ENCODE assay signal across 8 cellular contexts in genomic region chr3:15796331-15796730, GRCh38. TPM values are rescaled to one million over a fixed set of nuclear protein-coding genes. Genes with fewer than 3 reads are reported as not detected.
DNase-seq lines count a peak whose midpoint lies in the region; TF ChIP-seq lines count a peak whose summit lies in the region.

No MANE protein-coding gene starts in this region.

- H3F3A ChIP-seq in DOHH2 (ENCODE audit: control insufficient read depth, insufficient read depth), result peaks cover 4% of the 10 kb centered on the region; the same call in 1 of the 2 replicates

- H3K4me3 ChIP-seq in DOHH2 (ENCODE audit: low read length) (peak overlapping the region; percentile 58), OCI-LY7 (ENCODE audit: low read depth, low read length, poor library complexity, severe bottlenecking) (no peak overlapping the region), endocrine pancreas (ENCODE audit: control insufficient read depth, insufficient read depth, low read length) (peak overlapping the region; percentile 67)

- TF ChIP-seq CTCF in DOHH2 (IDR thresholded peaks at IDR 0.05; ENCODE audit: low read depth, low read length, poor library complexity, severe bottlenecking), result no peak
- TF ChIP-seq CTCF in OCI-LY7 (conservative IDR thresholded peaks at IDR 0.05; ENCODE audit: low read length), result no peak
- TF ChIP-seq CTCF in GM10248 (IDR thresholded peaks at IDR 0.05; ENCODE audit: control extremely low read depth, extremely low read depth, low read depth, missing control alignments), result no peak

- no peak overlapping the region for H2AFZ ChIP-seq in OCI-LY7 (ENCODE audit: low read length)

- no peaks in the 10 kb centered on the region for H3K27me3 ChIP-seq in DOHH2 (ENCODE audit: control insufficient read depth, low read length)
- H3K27me3 ChIP-seq in endocrine pancreas (ENCODE audit: control insufficient read depth, insufficient read depth, low read length), result no peaks in the 10 kb centered on the region

- H3K27ac ChIP-seq in DOHH2 (ENCODE audit: low read depth, low read length) (peak overlapping the region; percentile 45), OCI-LY7 (ENCODE audit: low read depth, low read length, poor library complexity, severe bottlenecking) (no peak overlapping the region)

- H3K36me3 ChIP-seq in DOHH2 (ENCODE audit: control insufficient read depth, low read length) (peaks cover 40% of the 10 kb centered on the region), OCI-LY7 (ENCODE audit: insufficient read depth, low read length) (peaks cover 32% of the 10 kb centered on the region), endocrine pancreas (ENCODE audit: control insufficient read depth, insufficient read depth, low read length) (no peaks in the 10 kb centered on the region)

- intact Hi-C loops in OCI-LY7 (cut with micrococcal nuclease; ENCODE audit: unreplicated experiment), result no loop called here

- no peak for DNase-seq in OCI-LY7 (ENCODE audit: low spot score)
- peak; percentile 66 for DNase-seq in pons (ENCODE audit: low spot score)
- DNase-seq in RPMI8226, result no peak
- no peak for DNase-seq in iPS-NIHi7 (ENCODE audit: extremely low spot score)
- DNase-seq in A172 (ENCODE audit: low spot score), result no peak
- DNase-seq in GM10248 (ENCODE audit: extremely low spot score), result no peak

- POLR2A ChIA-PET in OCI-LY7 (lab: Charles Lee), result interaction anchor here (0.6 to 3.9 kb wide), 16 partner anchors 9 to 1817 kb away, joined by 3 to 17 read pairs (median 4); no protein-coding TSS in a partner anchor
- POLR2A ChIA-PET in GM10248 (lab: Yijun Ruan, JAX), result interaction anchor here (0.5 to 1.5 kb wide), 5 partner anchors 9 to 1132 kb away, joined by 3 to 9 read pairs (median 4); no protein-coding TSS in a partner anchor

- H3K9me2 ChIP-seq in DOHH2 (replicated peaks; ENCODE audit: control insufficient read depth, low read length) (no peaks in the 10 kb centered on the region), OCI-LY7 (ENCODE audit: insufficient read depth, low read length) (no peaks in the 10 kb centered on the region)

- H4K20me1 ChIP-seq in DOHH2 (ENCODE audit: control insufficient read depth, insufficient read depth, low read depth, low read length) (peaks cover 6% of the 10 kb centered on the region; the same call in 1 of the 2 replicates), OCI-LY7 (ENCODE audit: insufficient read depth, low read length) (peaks cover 7% of the 10 kb centered on the region; the same call in 1 of the 2 replicates)

- H3K4me1 ChIP-seq in DOHH2 (ENCODE audit: control insufficient read depth, low read length) (peaks cover 56% of the 10 kb centered on the region), OCI-LY7 (ENCODE audit: insufficient read depth, low read length, poor library complexity, severe bottlenecking) (peaks cover 37% of the 10 kb centered on the region), endocrine pancreas (ENCODE audit: control insufficient read depth, insufficient read depth, low read length) (peaks cover 32% of the 10 kb centered on the region)

- no peak overlapping the region for H3K9ac ChIP-seq in endocrine pancreas (ENCODE audit: control insufficient read depth, insufficient read depth, low read length)

- no TSS peak for BruUV-seq in OCI-LY7 (replicated peaks; lab: Mats Ljungman, UMichigan)

- CTCF ChIA-PET in OCI-LY7 (lab: Charles Lee; ENCODE audit: unreplicated experiment), result no interaction called here
- CTCF ChIA-PET in GM10248 (lab: Yijun Ruan, JAX), result interaction anchor here (0.9 to 1.4 kb wide), 3 partner anchors 15 to 166 kb away, joined by 4 read pairs; no protein-coding TSS in a partner anchor

- H3K79me2 ChIP-seq in DOHH2 (ENCODE audit: control insufficient read depth, low read length) (peaks cover 80% of the 10 kb centered on the region), OCI-LY7 (ENCODE audit: insufficient read depth, low read depth, low read length) (peaks cover 59% of the 10 kb centered on the region)

- peak overlapping the region; percentile 71 for H3K4me2 ChIP-seq in DOHH2 (ENCODE audit: low read length)
- peak overlapping the region; percentile 52 for H3K4me2 ChIP-seq in OCI-LY7 (ENCODE audit: low read length)

- H3K9me3 ChIP-seq in DOHH2 (ENCODE audit: control insufficient read depth, insufficient read depth, low read length) (peaks cover 3% of the 10 kb centered on the region; the same call in 1 of the 2 replicates), OCI-LY7 (ENCODE audit: low read length) (peaks cover 5% of the 10 kb centered on the region; the same call in 1 of the 2 replicates), endocrine pancreas (ENCODE audit: control insufficient read depth, low read length) (no peaks in the 10 kb centered on the region)

RNA-seq across cellular contexts. Expression of gene ANKRD28, which starts 1.4 kb away (rescaled TPM):
- total RNA-seq in OCI-LY7 (2014; rRNA removed; shearing (Covaris generic)), result 52.9 and 69.0 TPM in 2 replicates
- 59.9 and 63.1 TPM in 2 replicates for total RNA-seq in OCI-LY7 (2022)
- total RNA-seq in A172 (2014; rRNA removed; shearing (Covaris generic)), result 98.4 and 125 TPM in 2 replicates
